12 cellular contexts compared by ENCODE assay signal in the genomic region with DNA sequence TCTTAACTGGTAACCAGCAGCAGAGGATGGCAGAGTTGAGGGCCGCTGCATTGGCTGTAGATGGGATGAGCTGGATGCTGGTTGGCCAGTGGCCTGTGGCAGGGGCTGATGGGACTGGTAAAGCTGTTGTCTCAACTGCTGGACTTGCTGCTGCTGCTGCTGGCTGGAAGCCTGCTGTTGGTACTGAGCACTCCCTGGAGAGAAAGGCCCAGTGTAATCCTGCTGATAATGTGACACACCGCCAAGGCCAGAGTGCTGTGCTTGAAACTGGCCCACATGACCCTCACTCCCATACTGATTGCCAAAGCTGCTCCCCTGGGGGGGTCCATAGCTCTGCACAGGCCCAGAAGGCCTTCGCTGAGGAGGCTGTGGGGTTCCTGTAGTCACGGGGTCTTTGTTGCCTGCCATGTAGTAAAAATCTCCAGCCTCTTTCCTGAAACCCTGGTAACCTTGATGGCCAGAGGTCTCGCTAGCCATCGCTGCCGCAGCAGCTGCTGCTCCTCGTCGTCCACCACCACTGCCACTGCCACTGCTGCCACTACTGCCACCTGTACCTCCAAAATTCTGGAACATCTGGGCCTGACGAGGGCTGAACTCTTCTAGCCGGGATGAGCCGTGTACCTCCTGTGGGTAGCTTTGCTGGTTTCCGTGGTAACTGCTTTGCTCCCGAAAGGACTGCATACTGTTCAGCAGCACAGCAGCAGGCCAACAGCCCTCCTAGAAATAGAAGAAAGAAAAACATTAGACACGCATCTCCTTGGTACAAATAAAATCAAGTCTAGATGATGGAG. TPM values are rescaled to one million over a fixed set of nuclear protein-coding genes. Genes with fewer than 3 reads are reported as not detected.
DNase-seq lines count a peak whose midpoint lies in the region; ATAC-seq and TF ChIP-seq lines count a peak whose summit lies in the region.
"Had no signal": no experiment of that assay in that cellular context is flagged by ENCODE, and none has a peak within 500 bp of the region (broad histone marks: within the 10 kb centered on the region; RNA-seq: fewer than 3 reads in every experiment).

No MANE protein-coding gene starts in this region.

- H3K27ac Mint-ChIP-seq in brain, result peak overlapping the region; percentile 69 to 96 (median 91)
- peak overlapping the region; percentile 86 for H3K27ac Mint-ChIP-seq in osteocyte (ENCODE audit: unreplicated experiment)
- H3K27ac Mint-ChIP-seq: B cell had no signal

- no peaks in the 10 kb centered on the region for H3K9me3 Mint-ChIP-seq in brain
- no peaks in the 10 kb centered on the region for H3K9me3 Mint-ChIP-seq in osteocyte (ENCODE audit: unreplicated experiment)

- no peak for TF ChIP-seq CTCF in brain (conservative IDR thresholded peaks at IDR 0.05)
- TF ChIP-seq CTCF in osteocyte (IDR thresholded peaks at IDR 0.05), result no peak
- no peak for TF ChIP-seq CTCF in GM20000 (IDR thresholded peaks at IDR 0.05; ENCODE audit: extremely low read depth, missing control alignments)

- H3K4me1 Mint-ChIP-seq in brain, result peaks cover 70% of the 10 kb centered on the region
- peaks cover 13% of the 10 kb centered on the region for H3K4me1 Mint-ChIP-seq in osteocyte (ENCODE audit: unreplicated experiment)

- H3K27me3 Mint-ChIP-seq in brain (no peaks in the 10 kb centered on the region), osteocyte (ENCODE audit: unreplicated experiment) (no peaks in the 10 kb centered on the region)
- H3K27me3 Mint-ChIP-seq: B cell had no signal

- H3K4me3 Mint-ChIP-seq in brain, result peak overlapping the region in 4 of 5 experiments; percentile 0 to 49 (median 14)
- H3K4me3 Mint-ChIP-seq in osteocyte (ENCODE audit: unreplicated experiment), result no peak overlapping the region
- H3K4me3 Mint-ChIP-seq: B cell had no signal

- DNase-seq in G401 (ENCODE audit: low spot score), result peak; percentile 47
- DNase-seq in left cardiac atrium, result peak; percentile 44
- DNase-seq in osteocyte (ENCODE audit: extremely low spot score, unreplicated experiment), result no peak
- no peak for DNase-seq in stimulated activated CD4-positive, alpha-beta T cell treated with anti-CD3 and anti-CD28 coated beads, Interleukin-15, amount 100 ng/mL, for 24 hours
- DNase-seq in GM20000 (ENCODE audit: low spot score), result no peak
- DNase-seq: NCI-H1694 treated with DMSO at 0.1 percent for 48 hours; NCI-H774; stimulated activated naive CD4-positive, alpha-beta T cell had no signal

- in situ Hi-C loops in G401 (cut with HindIII; ENCODE audit: low sequenced_read_pairs), result no loop called here

- peak; percentile 90 to 95 for ATAC-seq in left cardiac atrium
- ATAC-seq in HG03139 (IDR thresholded peaks at IDR 0.05; ENCODE audit: unreplicated experiment), result no peak
- ATAC-seq in HG03571 (IDR thresholded peaks at IDR 0.05; ENCODE audit: unreplicated experiment), result no peak

- H3K36me3 Mint-ChIP-seq in brain (peaks cover 54% of the 10 kb centered on the region), osteocyte (ENCODE audit: unreplicated experiment) (peaks cover 34% of the 10 kb centered on the region)

- intact Hi-C loops in left cardiac atrium (cut with DNase I), result no loop called here

RNA-seq across cellular contexts. Expression of gene TCF20, which starts 55.6 kb away (rescaled TPM):
- total RNA-seq in G401 (2014; rRNA removed; shearing (Covaris generic)), result 18.4 and 25.5 TPM in 2 replicates
- 19.3 TPM for polyA plus RNA-seq in brain (ENCODE audit: insufficient read depth, low read depth, low replicate concordance)
- total RNA-seq in left cardiac atrium (10 to 100 TPM; 13.9 to 18.2 TPM), osteocyte (40.5 and 41.1 TPM in 2 replicates)

Comparison
In these comparisons a context has a peak if more than half of its experiments do, and no peak if none do; other contexts are left out.
1. DNase-seq: peak in G401 (single experiment) and left cardiac atrium (single experiment); none in osteocyte (single experiment), stimulated activated CD4-positive, alpha-beta T cell treated with anti-CD3 and anti-CD28 coated beads, Interleukin-15, amount 100 ng/mL, for 24 hours (single experiment) and GM20000 (single experiment).
2. ATAC-seq: peak in left cardiac atrium (2 of 2); none in HG03139 (single experiment) and HG03571 (single experiment).